ENCODE assay signal across 2 cellular contexts in genomic region chrX:131634900-131635299, GRCh38.
TF ChIP-seq lines count a peak whose summit lies in the region.

No MANE protein-coding gene starts in this region.

TF ChIP-seq in GM12878, 131 proteins besides CTCF, POLR2A, EP300 and RAD21 (continued from another document):
- TF ChIP-seq ASH2L (IDR thresholded peaks at IDR 0.05; ENCODE audit: borderline replicate concordance, low read depth), result no peak
- no peak for TF ChIP-seq HCFC1 (IDR thresholded peaks at IDR 0.05; ENCODE audit: low read length)
- TF ChIP-seq NR2C2 (IDR thresholded peaks at IDR 0.05; ENCODE audit: borderline replicate concordance, control insufficient read depth, insufficient read length, low read depth), result no peak
- no peak for TF ChIP-seq HDGF (IDR thresholded peaks at IDR 0.05)
- TF ChIP-seq CREM (IDR thresholded peaks at IDR 0.05; ENCODE audit: low read depth), result no peak

TF ChIP-seq in HepG2, 621 proteins besides CTCF, POLR2A, EP300 and RAD21 (continued from another document):
- TF ChIP-seq FOXP4 (CRISPR knock-in tag; IDR thresholded peaks at IDR 0.05) (no peak), RCOR2 (CRISPR knock-in tag; IDR thresholded peaks at IDR 0.05) (no peak)
